Comparison of ENCODE assay signal across 29 cellular contexts in genomic region chr2:203915256-203915655, GRCh38. TPM values are rescaled to one million over a fixed set of nuclear protein-coding genes. Genes with fewer than 3 reads are reported as not detected.
DNase-seq lines count a peak whose midpoint lies in the region; ATAC-seq and TF ChIP-seq lines count a peak whose summit lies in the region.
"Had no signal": no experiment of that assay in that cellular context is flagged by ENCODE, and none has a peak within 500 bp of the region (broad histone marks: within the 10 kb centered on the region; RNA-seq: fewer than 3 reads in every experiment).

No MANE protein-coding gene starts in this region.

- H3K9me3 Mint-ChIP-seq in CD4-positive, CD25-positive, alpha-beta regulatory T cell, result no peaks in the 10 kb centered on the region
- peaks cover 0 to 2% of the 10 kb centered on the region in 2 donors for H3K9me3 Mint-ChIP-seq in stimulated activated naive B cell treated with anti-CD40 and anti-IgM and Interleukin-4, amounts not matched to agents 10 μg/mL and 1 μg/mL and 100 μg/mL, for 72 hours
- H3K9me3 Mint-ChIP-seq: neural progenitor cell; stimulated activated memory B cell treated with anti-CD40 and anti-IgM and Interleukin-4, amounts not matched to agents 10 μg/mL and 1 μg/mL and 100 μg/mL, for 72 hours had no signal

- no peaks in the 10 kb centered on the region for H3K27me3 ChIP-seq in CD4-positive, CD25-positive, alpha-beta regulatory T cell (ENCODE audit: control insufficient read depth, insufficient read depth, low read length)
- H3K27me3 ChIP-seq: adrenal gland, body of pancreas, gastrocnemius medialis, MG63, neural progenitor cell, spleen, testis had no signal

- peak overlapping the region; percentile 32 for H3K4me3 ChIP-seq in AG09309 (ENCODE audit: control insufficient read depth, low read depth, low read length)
- H3K4me3 ChIP-seq in CD4-positive, CD25-positive, alpha-beta regulatory T cell (ENCODE audit: low read depth, low read length), result peak overlapping the region; percentile 2
- H3K4me3 ChIP-seq: adrenal gland, body of pancreas, gastrocnemius medialis, K562, MG63, neural progenitor cell, spleen, testis had no signal

- no peaks in the 10 kb centered on the region for H3K9me3 ChIP-seq in CD4-positive, CD25-positive, alpha-beta regulatory T cell (ENCODE audit: control insufficient read depth in 2 of 2, low read length in 2 of 2)
- H3K9me3 ChIP-seq: adrenal gland, body of pancreas, gastrocnemius medialis, MG63, spleen, testis had no signal

- no peak overlapping the region for H3K27ac Mint-ChIP-seq in CD4-positive, CD25-positive, alpha-beta regulatory T cell
- H3K27ac Mint-ChIP-seq in stimulated activated naive B cell treated with anti-CD40 and anti-IgM and Interleukin-4, amounts not matched to agents 10 μg/mL and 1 μg/mL and 100 μg/mL, for 72 hours, result no peak overlapping the region
- H3K27ac Mint-ChIP-seq: neural progenitor cell; stimulated activated memory B cell treated with anti-CD40 and anti-IgM and Interleukin-4, amounts not matched to agents 10 μg/mL and 1 μg/mL and 100 μg/mL, for 72 hours had no signal

- H3K4me3 Mint-ChIP-seq in CD4-positive, CD25-positive, alpha-beta regulatory T cell, result peak overlapping the region in 1 of 4 donors; percentile 16
- no peak overlapping the region for H3K4me3 Mint-ChIP-seq in stimulated activated naive B cell treated with anti-CD40 and anti-IgM and Interleukin-4, amounts not matched to agents 10 μg/mL and 1 μg/mL and 100 μg/mL, for 72 hours
- H3K4me3 Mint-ChIP-seq: neural progenitor cell; stimulated activated memory B cell treated with anti-CD40 and anti-IgM and Interleukin-4, amounts not matched to agents 10 μg/mL and 1 μg/mL and 100 μg/mL, for 72 hours had no signal

- TF ChIP-seq CTCF in AG09309 (IDR thresholded peaks at IDR 0.05; ENCODE audit: control insufficient read depth, insufficient read depth, low read depth, low read length, missing control alignments), result no peak

- no peak overlapping the region for H3K27ac ChIP-seq in CD4-positive, CD25-positive, alpha-beta regulatory T cell (ENCODE audit: insufficient read depth, low read length, poor library complexity, severe bottlenecking)
- H3K27ac ChIP-seq: adrenal gland, body of pancreas, epithelial cell of prostate, gastrocnemius medialis, neural progenitor cell, RWPE1, testis had no signal

- DNase-seq in AG09309 (ENCODE audit: low read depth), result no peak
- DNase-seq in CD4-positive, CD25-positive, alpha-beta regulatory T cell, result no peak
- peak; percentile 12 for DNase-seq in OCI-M1 (lab: John Stamatoyannopoulos, UW)
- peak; percentile 41 for DNase-seq in fibroblast of peridontal ligament (ENCODE audit: extremely low read depth)
- DNase-seq in stimulated activated naive B cell treated with anti-CD40 and anti-IgM and Interleukin-4, amounts not matched to agents 10 μg/mL and 1 μg/mL and 100 μg/mL, for 72 hours, result no peak
- DNase-seq in HCEC 1CT, result no peak
- DNase-seq in stimulated activated CD4-positive, alpha-beta T cell treated with anti-CD3 and anti-CD28 coated beads, Interleukin-4, amount 100 ng/mL, for 4 hours, result no peak
- DNase-seq: activated CD4-positive, CD25-positive, alpha-beta regulatory T cell treated with anti-CD3 and anti-CD28 coated beads, Interleukin-2, amount 50 U/mL, for 72 hours; activated CD8-positive, alpha-beta memory T cell treated with anti-CD3 and anti-CD28 coated beads for 24 hours; adrenal gland; body of pancreas; gastrocnemius medialis; MG63; NCI-H1417 treated with DMSO at 0.1 percent for 48 hours; NCI-H2081; NCI-H2227 treated with DMSO at 0.1 percent for 48 hours; spleen; stimulated activated CD4-positive, alpha-beta T cell treated with anti-CD3 and anti-CD28 coated beads, Interleukin-4, amount 100 ng/mL, for 1 hour; testis had no signal

- H3K4me1 ChIP-seq in CD4-positive, CD25-positive, alpha-beta regulatory T cell (ENCODE audit: control insufficient read depth, insufficient read depth, low read length, poor library complexity, severe bottlenecking), result no peaks in the 10 kb centered on the region
- H3K4me1 ChIP-seq: adrenal gland, body of pancreas had no signal

- no peaks in the 10 kb centered on the region for H3K36me3 Mint-ChIP-seq in CD4-positive, CD25-positive, alpha-beta regulatory T cell
- H3K36me3 Mint-ChIP-seq in stimulated activated naive B cell treated with anti-CD40 and anti-IgM and Interleukin-4, amounts not matched to agents 10 μg/mL and 1 μg/mL and 100 μg/mL, for 72 hours, result no peaks in the 10 kb centered on the region
- H3K36me3 Mint-ChIP-seq: neural progenitor cell; stimulated activated memory B cell treated with anti-CD40 and anti-IgM and Interleukin-4, amounts not matched to agents 10 μg/mL and 1 μg/mL and 100 μg/mL, for 72 hours had no signal

- no peaks in the 10 kb centered on the region for H3K36me3 ChIP-seq in CD4-positive, CD25-positive, alpha-beta regulatory T cell (ENCODE audit: control insufficient read depth, insufficient read depth, low read length)
- H3K36me3 ChIP-seq: adrenal gland, gastrocnemius medialis, MG63, neural progenitor cell, spleen had no signal

- no peak for ATAC-seq in CD4-positive, CD25-positive, alpha-beta regulatory T cell (ENCODE audit: low read depth in 2 of 2)
- ATAC-seq in stimulated activated naive B cell treated with anti-CD40 and anti-IgM and Interleukin-4, amounts not matched to agents 10 μg/mL and 1 μg/mL and 100 μg/mL, for 72 hours (replicated peaks), result no peak
- no peak for ATAC-seq in GM19351 (IDR thresholded peaks at IDR 0.05; ENCODE audit: unreplicated experiment)
- ATAC-seq: body of pancreas; gastrocnemius medialis; HCT116; K562; right cardiac atrium; stimulated activated memory B cell treated with anti-CD40 and anti-IgM and Interleukin-4, amounts not matched to agents 10 μg/mL and 1 μg/mL and 100 μg/mL, for 72 hours had no signal

- H3K27me3 Mint-ChIP-seq in CD4-positive, CD25-positive, alpha-beta regulatory T cell, result no peaks in the 10 kb centered on the region
- peaks cover 25 to 26% of the 10 kb centered on the region in 2 donors for H3K27me3 Mint-ChIP-seq in stimulated activated naive B cell treated with anti-CD40 and anti-IgM and Interleukin-4, amounts not matched to agents 10 μg/mL and 1 μg/mL and 100 μg/mL, for 72 hours

- peaks cover 7 to 23% (median 19%) of the 10 kb centered on the region in 4 donors for H3K4me1 Mint-ChIP-seq in CD4-positive, CD25-positive, alpha-beta regulatory T cell
- peaks cover 0 to 7% of the 10 kb centered on the region in 2 donors for H3K4me1 Mint-ChIP-seq in stimulated activated naive B cell treated with anti-CD40 and anti-IgM and Interleukin-4, amounts not matched to agents 10 μg/mL and 1 μg/mL and 100 μg/mL, for 72 hours

RNA-seq across cellular contexts. Expression of gene ICOS, which starts 21.3 kb away (rescaled TPM):
- 195 TPM for total RNA-seq in CD4-positive, CD25-positive, alpha-beta regulatory T cell
- 10 to 100 TPM; 33.0 to 45.2 (median 38.2) TPM for polyA plus RNA-seq in CD4-positive, CD25-positive, alpha-beta regulatory T cell
- total RNA-seq: body of pancreas, chondrocyte, G401, gastrocnemius medialis, K562 had no signal
- polyA plus RNA-seq: K562 had no signal

RNA-seq across cellular contexts. Expression of gene CTLA4, which starts 47.7 kb away (rescaled TPM):
- 459 TPM for total RNA-seq in CD4-positive, CD25-positive, alpha-beta regulatory T cell
- polyA plus RNA-seq in CD4-positive, CD25-positive, alpha-beta regulatory T cell, result 10 to 100 TPM; 52.1 to 79.2 (median 55.7) TPM
- total RNA-seq: body of pancreas, chondrocyte, G401, gastrocnemius medialis, right cardiac atrium had no signal

Comparison
In these comparisons a context has a peak if more than half of its experiments do, and no peak if none do; other contexts are left out.
1. DNase-seq: peak in OCI-M1 (single experiment) and fibroblast of peridontal ligament (single experiment); none in AG09309 (single experiment), CD4-positive, CD25-positive, alpha-beta regulatory T cell (0 of 3), stimulated activated naive B cell treated with anti-CD40 and anti-IgM and Interleukin-4, amounts not matched to agents 10 μg/mL and 1 μg/mL and 100 μg/mL, for 72 hours (single experiment), HCEC 1CT (single experiment) and stimulated activated CD4-positive, alpha-beta T cell treated with anti-CD3 and anti-CD28 coated beads, Interleukin-4, amount 100 ng/mL, for 4 hours (0 of 2).